26 cellular contexts compared by ENCODE assay signal in genomic region chr15:49082960-49083359, GRCh38. TPM values are rescaled to one million over a fixed set of nuclear protein-coding genes. Genes with fewer than 3 reads are reported as not detected.
DNase-seq lines count a peak whose midpoint lies in the region; ATAC-seq and TF ChIP-seq lines count a peak whose summit lies in the region.
"Had no signal": no experiment of that assay in that cellular context is flagged by ENCODE, and none has a peak within 500 bp of the region (broad histone marks: within the 10 kb centered on the region; RNA-seq: fewer than 3 reads in every experiment).

No MANE protein-coding gene starts in this region.

- no peaks in the 10 kb centered on the region for H3K4me1 ChIP-seq in left lung
- H3K4me1 ChIP-seq: esophagus muscularis mucosa had no signal

- DNase-seq in AG04450 (ENCODE audit: low read depth, low spot score) (peak; percentile 84), HFFc6 (peak; percentile 57), choroid plexus epithelial cell (ENCODE audit: low read depth) (peak; percentile 76), left lung (no peak)
- no peak for DNase-seq in stimulated activated CD4-positive, alpha-beta T cell treated with anti-CD3 and anti-CD28 coated beads, Interleukin-2, amount 100 ng/mL, for 48 hours
- DNase-seq in activated naive CD4-positive, alpha-beta T cell treated with anti-CD3 and anti-CD28 coated beads, Interleukin-2, amount 50 U/mL, for 72 hours (ENCODE audit: low spot score in 2 of 2): no peak
- DNase-seq: 8988T; activated CD4-positive, alpha-beta T cell treated with anti-CD3 and anti-CD28 coated beads for 36 hours; activated naive CD8-positive, alpha-beta T cell treated with anti-CD3 and anti-CD28 coated beads, Interleukin-2, amount 10 ng/mL, durations not matched to agents 7 days and 5 days; CD4-positive, alpha-beta T cell; central memory CD4-positive, alpha-beta T cell; DMS153; effector CD8-positive, alpha-beta T cell; hippocampal formation; islet precursor cell; Karpas-422; NCI-H1048; NCI-H2081 treated with DMSO at 0.1 percent for 48 hours; NCI-H524; ovary; stimulated activated naive CD4-positive, alpha-beta T cell treated with Interleukin-2 at 50 U/mL for 16 hours had no signal

- H3K9me3 Mint-ChIP-seq in HFFc6: no peaks in the 10 kb centered on the region
- no peaks in the 10 kb centered on the region for H3K9me3 Mint-ChIP-seq in activated naive CD4-positive, alpha-beta T cell treated with anti-CD3 and anti-CD28 coated beads, Interleukin-2, amount 50 U/mL, for 72 hours
- H3K9me3 Mint-ChIP-seq: activated naive CD8-positive, alpha-beta T cell treated with anti-CD3 and anti-CD28 coated beads, Interleukin-2, amount 10 ng/mL, durations not matched to agents 7 days and 5 days; CD4-positive, alpha-beta T cell had no signal

- H3K9me3 ChIP-seq in AG04450 (ENCODE audit: control insufficient read depth, insufficient read depth, low read length) (peaks cover 4% of the 10 kb centered on the region; the same call in 1 of the 2 replicates), left lung (no peaks in the 10 kb centered on the region)
- H3K9me3 ChIP-seq: esophagus muscularis mucosa, ovary, tibial nerve had no signal

- no peaks in the 10 kb centered on the region for H3K36me3 ChIP-seq in left lung
- H3K36me3 ChIP-seq: esophagus muscularis mucosa, ovary, tibial nerve had no signal

- intact Hi-C loops in left lung (cut with DNase I): no loop called here

- peak overlapping the region; percentile 43 for H3K27ac ChIP-seq in AG04450 (ENCODE audit: low read depth, low read length)
- peak overlapping the region; percentile 60 to 71 for H3K27ac ChIP-seq in left lung
- H3K27ac ChIP-seq: esophagus muscularis mucosa, ovary had no signal

- H3K36me3 Mint-ChIP-seq in HFFc6 (ENCODE audit: low read depth): no peaks in the 10 kb centered on the region
- H3K36me3 Mint-ChIP-seq in activated naive CD4-positive, alpha-beta T cell treated with anti-CD3 and anti-CD28 coated beads, Interleukin-2, amount 50 U/mL, for 72 hours: no peaks in the 10 kb centered on the region
- H3K36me3 Mint-ChIP-seq: activated naive CD8-positive, alpha-beta T cell treated with anti-CD3 and anti-CD28 coated beads, Interleukin-2, amount 10 ng/mL, durations not matched to agents 7 days and 5 days had no signal

- H3K27me3 ChIP-seq in AG04450 (ENCODE audit: control insufficient read depth, insufficient read depth, low read length): no peaks in the 10 kb centered on the region
- no peaks in the 10 kb centered on the region for H3K27me3 ChIP-seq in left lung
- H3K27me3 ChIP-seq: esophagus muscularis mucosa, ovary, tibial nerve had no signal

- peak overlapping the region; percentile 39 for H3K4me3 Mint-ChIP-seq in HFFc6
- H3K4me3 Mint-ChIP-seq: activated CD4-positive, alpha-beta T cell treated with anti-CD3 and anti-CD28 coated beads for 36 hours; activated naive CD8-positive, alpha-beta T cell treated with anti-CD3 and anti-CD28 coated beads, Interleukin-2, amount 10 ng/mL, durations not matched to agents 7 days and 5 days; CD4-positive, alpha-beta T cell had no signal

- ATAC-seq in left lung (no peak), HG03175 (IDR thresholded peaks at IDR 0.05; ENCODE audit: unreplicated experiment) (no peak), HG02759 (IDR thresholded peaks at IDR 0.05; ENCODE audit: unreplicated experiment) (no peak)
- no peak for ATAC-seq in activated naive CD4-positive, alpha-beta T cell treated with anti-CD3 and anti-CD28 coated beads, Interleukin-2, amount 50 U/mL, for 72 hours
- ATAC-seq: activated CD4-positive, alpha-beta T cell treated with anti-CD3 and anti-CD28 coated beads for 36 hours; sciatic nerve had no signal

- H3K4me3 ChIP-seq in AG04450 (ENCODE audit: low read depth, low read length): no peak overlapping the region
- no peak overlapping the region for H3K4me3 ChIP-seq in choroid plexus epithelial cell (ENCODE audit: low read depth, low read length)
- no peak overlapping the region for H3K4me3 ChIP-seq in left lung
- H3K4me3 ChIP-seq: esophagus muscularis mucosa, ovary, tibial nerve had no signal

- no peaks in the 10 kb centered on the region for H3K27me3 Mint-ChIP-seq in HFFc6 (ENCODE audit: insufficient read depth)
- H3K27me3 Mint-ChIP-seq: CD4-positive, alpha-beta T cell had no signal

- CTCF ChIA-PET in AG04450 (lab: Charles Lee): interaction anchor here (0.6 to 2.5 kb wide), 7 partner anchors 23 to 1031 kb away, joined by 3 to 9 read pairs (median 4); partner anchors contain the start of gene SECISBP2L

- H3K4me1 Mint-ChIP-seq in HFFc6 (ENCODE audit: low read depth): peaks cover 31% of the 10 kb centered on the region
- H3K4me1 Mint-ChIP-seq: activated CD4-positive, alpha-beta T cell treated with anti-CD3 and anti-CD28 coated beads for 36 hours; activated naive CD8-positive, alpha-beta T cell treated with anti-CD3 and anti-CD28 coated beads, Interleukin-2, amount 10 ng/mL, durations not matched to agents 7 days and 5 days had no signal

- H3K27ac Mint-ChIP-seq in HFFc6: peak overlapping the region; percentile 91
- H3K27ac Mint-ChIP-seq in activated naive CD4-positive, alpha-beta T cell treated with anti-CD3 and anti-CD28 coated beads, Interleukin-2, amount 50 U/mL, for 72 hours: no peak overlapping the region
- H3K27ac Mint-ChIP-seq: activated CD4-positive, alpha-beta T cell treated with anti-CD3 and anti-CD28 coated beads for 36 hours; activated naive CD8-positive, alpha-beta T cell treated with anti-CD3 and anti-CD28 coated beads, Interleukin-2, amount 10 ng/mL, durations not matched to agents 7 days and 5 days; CD4-positive, alpha-beta T cell had no signal

- POLR2A ChIA-PET in AG04450 (lab: Yijun Ruan, JAX): interaction anchor here (0.6 to 2.0 kb wide), 5 partner anchors 20 to 971 kb away, joined by 3 to 16 read pairs (median 5); partner anchors contain the start of genes EID1 and SECISBP2L

- TF ChIP-seq CTCF in AG04450 (IDR thresholded peaks at IDR 0.05; ENCODE audit: low read depth, low read length) (no peak), HFFc6 (IDR thresholded peaks at IDR 0.05) (no peak), choroid plexus epithelial cell (conservative IDR thresholded peaks at IDR 0.05; ENCODE audit: low read depth, low read length) (no peak), left lung (IDR thresholded peaks at IDR 0.05) (no peak)

RNA-seq across cellular contexts. Expression of gene SECISBP2L, which starts 36.7 kb away (rescaled TPM):
- 41.3 and 42.7 TPM in 2 replicates for polyA plus RNA-seq in AG04450 (2011; rRNA removed)
- polyA minus RNA-seq in AG04450 (2011; rRNA and poly(A)+ RNA removed): 69.4 and 83.8 TPM in 2 replicates
- 10 to 100 TPM; 46.2 to 57.6 (median 54.7) TPM for total RNA-seq in HFFc6 (2021; fragmentation: NEBNext Ultra II Directional; extraction: Animal tissue kit (Norgen Biotek cat#: 25700))
- total RNA-seq in left lung: 100 to 1,000 TPM in 1 of 2 donors, 10 to 100 TPM in 1; 79.8 to 106 TPM
- total RNA-seq in activated naive CD4-positive, alpha-beta T cell treated with anti-CD3 and anti-CD28 coated beads, Interleukin-2, amount 50 U/mL, for 72 hours: 10 to 100 TPM; 28.6 to 29.4 TPM

Comparison
In these comparisons a context has a peak if more than half of its experiments do, and no peak if none do; other contexts are left out.
1. DNase-seq: peak in AG04450 (single experiment), HFFc6 (single experiment) and choroid plexus epithelial cell (single experiment); none in left lung (0 of 2), stimulated activated CD4-positive, alpha-beta T cell treated with anti-CD3 and anti-CD28 coated beads, Interleukin-2, amount 100 ng/mL, for 48 hours (0 of 2) and activated naive CD4-positive, alpha-beta T cell treated with anti-CD3 and anti-CD28 coated beads, Interleukin-2, amount 50 U/mL, for 72 hours (0 of 2).